Comparison of ENCODE assay signal across 1 cellular context in the genomic region with DNA sequence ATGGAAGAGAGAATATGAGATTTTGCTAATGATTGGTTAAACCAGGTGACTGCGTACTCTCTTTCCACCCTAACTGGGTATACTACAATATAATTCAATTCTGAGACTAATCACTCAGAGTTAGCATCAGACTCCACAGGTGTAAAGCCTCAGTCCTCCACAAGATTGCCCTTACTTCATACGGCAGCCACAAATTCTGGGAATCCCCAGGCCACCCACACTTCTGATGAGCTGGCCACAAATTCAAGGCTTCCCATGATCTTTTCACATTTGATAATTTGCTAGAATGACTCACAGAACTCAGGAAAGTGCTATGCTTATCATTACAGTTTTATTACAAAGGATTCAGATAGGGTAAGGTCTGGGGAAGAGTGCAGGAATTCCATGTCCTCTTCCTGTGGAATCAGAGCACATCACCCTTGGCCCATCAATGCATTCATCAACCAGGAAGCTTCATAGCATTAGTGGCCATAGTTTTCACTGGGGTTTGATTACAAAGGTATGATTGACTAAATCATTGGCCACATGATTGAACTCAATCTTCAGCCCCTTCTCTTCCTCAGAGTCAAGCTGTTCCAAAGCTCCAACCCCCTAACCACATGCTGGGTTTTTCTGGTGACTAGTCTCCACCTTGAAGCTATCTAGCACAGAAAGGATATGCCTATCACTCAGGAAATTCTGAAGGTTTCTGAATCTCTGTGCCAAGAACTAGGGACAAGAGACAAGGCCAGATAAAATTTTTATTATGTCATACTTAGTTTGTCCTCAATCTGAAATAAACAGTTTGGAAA.
TF ChIP-seq lines count a peak whose summit lies in the region.

No MANE protein-coding gene starts in this region.

TF ChIP-seq in GM23338, 12 proteins besides CTCF, POLR2A, EP300 and RAD21 (continued from another document):
- TF ChIP-seq, protein P1, sequence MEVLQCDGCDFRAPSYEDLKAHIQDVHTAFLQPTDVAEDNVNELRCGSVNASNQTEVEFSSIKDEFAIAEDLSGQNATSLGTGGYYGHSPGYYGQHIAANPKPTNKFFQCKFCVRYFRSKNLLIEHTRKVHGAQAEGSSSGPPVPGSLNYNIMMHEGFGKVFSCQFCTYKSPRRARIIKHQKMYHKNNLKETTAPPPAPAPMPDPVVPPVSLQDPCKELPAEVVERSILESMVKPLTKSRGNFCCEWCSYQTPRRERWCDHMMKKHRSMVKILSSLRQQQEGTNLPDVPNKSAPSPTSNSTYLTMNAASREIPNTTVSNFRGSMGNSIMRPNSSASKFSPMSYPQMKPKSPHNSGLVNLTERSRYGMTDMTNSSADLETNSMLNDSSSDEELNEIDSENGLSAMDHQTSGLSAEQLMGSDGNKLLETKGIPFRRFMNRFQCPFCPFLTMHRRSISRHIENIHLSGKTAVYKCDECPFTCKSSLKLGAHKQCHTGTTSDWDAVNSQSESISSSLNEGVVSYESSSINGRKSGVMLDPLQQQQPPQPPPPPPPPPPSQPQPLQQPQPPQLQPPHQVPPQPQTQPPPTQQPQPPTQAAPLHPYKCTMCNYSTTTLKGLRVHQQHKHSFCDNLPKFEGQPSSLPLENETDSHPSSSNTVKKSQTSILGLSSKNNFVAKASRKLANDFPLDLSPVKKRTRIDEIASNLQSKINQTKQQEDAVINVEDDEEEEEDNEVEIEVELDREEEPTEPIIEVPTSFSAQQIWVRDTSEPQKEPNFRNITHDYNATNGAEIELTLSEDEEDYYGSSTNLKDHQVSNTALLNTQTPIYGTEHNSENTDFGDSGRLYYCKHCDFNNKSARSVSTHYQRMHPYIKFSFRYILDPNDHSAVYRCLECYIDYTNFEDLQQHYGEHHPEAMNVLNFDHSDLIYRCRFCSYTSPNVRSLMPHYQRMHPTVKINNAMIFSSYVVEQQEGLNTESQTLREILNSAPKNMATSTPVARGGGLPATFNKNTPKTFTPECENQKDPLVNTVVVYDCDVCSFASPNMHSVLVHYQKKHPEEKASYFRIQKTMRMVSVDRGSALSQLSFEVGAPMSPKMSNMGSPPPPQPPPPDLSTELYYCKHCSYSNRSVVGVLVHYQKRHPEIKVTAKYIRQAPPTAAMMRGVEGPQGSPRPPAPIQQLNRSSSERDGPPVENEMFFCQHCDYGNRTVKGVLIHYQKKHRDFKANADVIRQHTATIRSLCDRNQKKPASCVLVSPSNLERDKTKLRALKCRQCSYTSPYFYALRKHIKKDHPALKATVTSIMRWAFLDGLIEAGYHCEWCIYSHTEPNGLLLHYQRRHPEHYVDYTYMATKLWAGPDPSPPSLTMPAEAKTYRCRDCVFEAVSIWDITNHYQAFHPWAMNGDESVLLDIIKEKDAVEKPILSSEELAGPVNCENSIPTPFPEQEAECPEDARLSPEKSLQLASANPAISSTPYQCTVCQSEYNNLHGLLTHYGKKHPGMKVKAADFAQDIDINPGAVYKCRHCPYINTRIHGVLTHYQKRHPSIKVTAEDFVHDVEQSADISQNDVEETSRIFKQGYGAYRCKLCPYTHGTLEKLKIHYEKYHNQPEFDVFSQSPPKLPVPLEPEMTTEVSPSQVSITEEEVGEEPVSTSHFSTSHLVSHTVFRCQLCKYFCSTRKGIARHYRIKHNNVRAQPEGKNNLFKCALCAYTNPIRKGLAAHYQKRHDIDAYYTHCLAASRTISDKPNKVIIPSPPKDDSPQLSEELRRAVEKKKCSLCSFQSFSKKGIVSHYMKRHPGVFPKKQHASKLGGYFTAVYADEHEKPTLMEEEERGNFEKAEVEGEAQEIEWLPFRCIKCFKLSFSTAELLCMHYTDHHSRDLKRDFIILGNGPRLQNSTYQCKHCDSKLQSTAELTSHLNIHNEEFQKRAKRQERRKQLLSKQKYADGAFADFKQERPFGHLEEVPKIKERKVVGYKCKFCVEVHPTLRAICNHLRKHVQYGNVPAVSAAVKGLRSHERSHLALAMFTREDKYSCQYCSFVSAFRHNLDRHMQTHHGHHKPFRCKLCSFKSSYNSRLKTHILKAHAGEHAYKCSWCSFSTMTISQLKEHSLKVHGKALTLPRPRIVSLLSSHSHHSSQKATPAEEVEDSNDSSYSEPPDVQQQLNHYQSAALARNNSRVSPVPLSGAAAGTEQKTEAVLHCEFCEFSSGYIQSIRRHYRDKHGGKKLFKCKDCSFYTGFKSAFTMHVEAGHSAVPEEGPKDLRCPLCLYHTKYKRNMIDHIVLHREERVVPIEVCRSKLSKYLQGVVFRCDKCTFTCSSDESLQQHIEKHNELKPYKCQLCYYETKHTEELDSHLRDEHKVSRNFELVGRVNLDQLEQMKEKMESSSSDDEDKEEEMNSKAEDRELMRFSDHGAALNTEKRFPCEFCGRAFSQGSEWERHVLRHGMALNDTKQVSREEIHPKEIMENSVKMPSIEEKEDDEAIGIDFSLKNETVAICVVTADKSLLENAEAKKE (CRISPR knock-in tag; IDR thresholded peaks at IDR 0.05) = no peak
- no peak for TF ChIP-seq STAT1 (IDR thresholded peaks at IDR 0.05; ENCODE audit: unreplicated experiment)
- TF ChIP-seq, protein P2, sequence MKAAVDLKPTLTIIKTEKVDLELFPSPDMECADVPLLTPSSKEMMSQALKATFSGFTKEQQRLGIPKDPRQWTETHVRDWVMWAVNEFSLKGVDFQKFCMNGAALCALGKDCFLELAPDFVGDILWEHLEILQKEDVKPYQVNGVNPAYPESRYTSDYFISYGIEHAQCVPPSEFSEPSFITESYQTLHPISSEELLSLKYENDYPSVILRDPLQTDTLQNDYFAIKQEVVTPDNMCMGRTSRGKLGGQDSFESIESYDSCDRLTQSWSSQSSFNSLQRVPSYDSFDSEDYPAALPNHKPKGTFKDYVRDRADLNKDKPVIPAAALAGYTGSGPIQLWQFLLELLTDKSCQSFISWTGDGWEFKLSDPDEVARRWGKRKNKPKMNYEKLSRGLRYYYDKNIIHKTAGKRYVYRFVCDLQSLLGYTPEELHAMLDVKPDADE (IDR thresholded peaks at IDR 0.05) = no peak
- TF ChIP-seq ZNF114 (CRISPR knock-in tag; IDR thresholded peaks at IDR 0.05) = no peak
- no peak for TF ChIP-seq CREB1 (CRISPR knock-in tag; IDR thresholded peaks at IDR 0.05; ENCODE audit: low read depth)
- TF ChIP-seq NANOG (IDR thresholded peaks at IDR 0.05; ENCODE audit: borderline replicate concordance) = no peak
- TF ChIP-seq, protein P3, sequence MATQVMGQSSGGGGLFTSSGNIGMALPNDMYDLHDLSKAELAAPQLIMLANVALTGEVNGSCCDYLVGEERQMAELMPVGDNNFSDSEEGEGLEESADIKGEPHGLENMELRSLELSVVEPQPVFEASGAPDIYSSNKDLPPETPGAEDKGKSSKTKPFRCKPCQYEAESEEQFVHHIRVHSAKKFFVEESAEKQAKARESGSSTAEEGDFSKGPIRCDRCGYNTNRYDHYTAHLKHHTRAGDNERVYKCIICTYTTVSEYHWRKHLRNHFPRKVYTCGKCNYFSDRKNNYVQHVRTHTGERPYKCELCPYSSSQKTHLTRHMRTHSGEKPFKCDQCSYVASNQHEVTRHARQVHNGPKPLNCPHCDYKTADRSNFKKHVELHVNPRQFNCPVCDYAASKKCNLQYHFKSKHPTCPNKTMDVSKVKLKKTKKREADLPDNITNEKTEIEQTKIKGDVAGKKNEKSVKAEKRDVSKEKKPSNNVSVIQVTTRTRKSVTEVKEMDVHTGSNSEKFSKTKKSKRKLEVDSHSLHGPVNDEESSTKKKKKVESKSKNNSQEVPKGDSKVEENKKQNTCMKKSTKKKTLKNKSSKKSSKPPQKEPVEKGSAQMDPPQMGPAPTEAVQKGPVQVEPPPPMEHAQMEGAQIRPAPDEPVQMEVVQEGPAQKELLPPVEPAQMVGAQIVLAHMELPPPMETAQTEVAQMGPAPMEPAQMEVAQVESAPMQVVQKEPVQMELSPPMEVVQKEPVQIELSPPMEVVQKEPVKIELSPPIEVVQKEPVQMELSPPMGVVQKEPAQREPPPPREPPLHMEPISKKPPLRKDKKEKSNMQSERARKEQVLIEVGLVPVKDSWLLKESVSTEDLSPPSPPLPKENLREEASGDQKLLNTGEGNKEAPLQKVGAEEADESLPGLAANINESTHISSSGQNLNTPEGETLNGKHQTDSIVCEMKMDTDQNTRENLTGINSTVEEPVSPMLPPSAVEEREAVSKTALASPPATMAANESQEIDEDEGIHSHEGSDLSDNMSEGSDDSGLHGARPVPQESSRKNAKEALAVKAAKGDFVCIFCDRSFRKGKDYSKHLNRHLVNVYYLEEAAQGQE (IDR thresholded peaks at IDR 0.05; ENCODE audit: unreplicated experiment) = no peak
- TF ChIP-seq POLR2AphosphoS5 (IDR thresholded peaks at IDR 0.05; ENCODE audit: low read depth) = no peak
- no peak for TF ChIP-seq EZH2 (IDR thresholded peaks at IDR 0.05; ENCODE audit: low read depth, unreplicated experiment)
- no peak for TF ChIP-seq JUNB (IDR thresholded peaks at IDR 0.05; ENCODE audit: unreplicated experiment)
